In the genomic region with DNA sequence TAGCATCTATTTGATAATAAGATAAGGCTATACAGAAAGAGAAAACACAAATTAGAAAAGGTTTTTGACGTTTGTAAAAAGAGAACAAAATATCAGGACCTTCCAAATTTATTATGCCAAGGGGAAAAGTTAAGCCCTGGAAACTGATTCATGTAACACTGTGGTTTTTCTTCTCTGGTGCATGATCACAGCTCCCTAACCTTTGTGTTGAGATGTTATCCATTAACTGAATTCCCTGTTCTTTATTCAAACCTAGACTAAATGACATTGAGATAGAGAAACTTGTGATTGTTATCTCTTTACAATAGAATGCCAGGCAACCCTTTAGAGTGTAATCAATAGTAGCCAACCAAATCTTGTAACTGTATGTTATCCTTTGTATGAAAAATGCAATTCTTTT, we compare ENCODE assay signal across 19 cellular contexts.
"Had no signal": no experiment of that assay in that cellular context is flagged by ENCODE, and none has a peak within 500 bp of the region (broad histone marks: within the 10 kb centered on the region; RNA-seq: fewer than 3 reads in every experiment).

No MANE protein-coding gene starts in this region.

- H3K27ac ChIP-seq: RWPE1 had no signal

- H3K36me3 ChIP-seq: MG63 had no signal

- H3K4me3 ChIP-seq: MG63 had no signal

- DNase-seq: Karpas-422, KBM-7, MG63, NCI-H1092, NCI-H1105 treated with DMSO at 0.1 percent for 48 hours, NCI-H1436, NCI-H187, NCI-H2029, NCI-H2081 treated with DMSO at 0.1 percent for 48 hours, NCI-H2171, NCI-H345, NCI-H510A, NCI-H524 treated with DMSO at 0.1 percent for 48 hours, NCI-H69, NCI-H774, SHP77, SK-N-SH, SW 1271 had no signal

- H3K9me3 ChIP-seq: MG63, SK-N-SH had no signal

- H3K27me3 ChIP-seq: MG63 had no signal
